Comparison of ENCODE assay signal across 8 cellular contexts in the genomic region with DNA sequence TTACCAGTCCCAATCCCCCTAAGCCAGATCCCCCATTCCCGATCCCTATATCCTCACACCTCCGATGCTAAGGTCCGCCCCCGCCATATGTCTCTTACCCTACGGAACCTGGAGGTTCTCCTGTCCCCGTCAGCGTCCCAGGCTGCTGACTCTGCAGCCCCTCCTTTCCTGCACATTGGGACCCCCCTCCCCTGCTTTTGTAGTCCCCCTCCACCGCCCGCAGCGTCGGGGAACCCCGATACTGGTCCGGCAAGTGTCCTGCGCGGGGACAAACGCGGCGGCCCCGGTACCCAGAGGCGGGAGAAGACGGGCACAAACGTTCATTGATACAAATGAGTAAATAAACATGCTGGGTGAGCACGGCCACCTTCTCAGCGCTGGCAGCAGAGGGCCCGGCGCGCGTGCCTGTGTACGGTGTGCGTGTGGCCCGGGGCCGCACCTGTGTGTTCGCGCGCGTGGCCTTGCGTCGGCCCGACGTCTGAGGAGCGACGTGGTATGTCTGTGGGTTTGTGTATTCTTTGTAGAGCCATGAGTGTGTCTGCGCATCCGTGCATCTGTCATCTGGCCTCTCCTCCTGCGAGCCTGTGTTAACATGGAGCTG.
DNase-seq lines count a peak whose midpoint lies in the region; ATAC-seq and TF ChIP-seq lines count a peak whose summit lies in the region.

No MANE protein-coding gene starts in this region.

- peak overlapping the region in 1 of 2 donors; percentile 4 for H3K27ac ChIP-seq in coronary artery

- no peak for ATAC-seq in HG03175 (IDR thresholded peaks at IDR 0.05; ENCODE audit: unreplicated experiment)
- ATAC-seq in GM19452 (IDR thresholded peaks at IDR 0.05; ENCODE audit: unreplicated experiment), result no peak

- peak overlapping the region; percentile 80 for H3K4me3 ChIP-seq in coronary artery

- no peak for TF ChIP-seq CTCF in coronary artery (IDR thresholded peaks at IDR 0.05)

- peak; percentile 70 for DNase-seq in DMS 273 (lab: John Stamatoyannopoulos, UW; ENCODE audit: unreplicated experiment)
- DNase-seq in NCI-H345 treated with DMSO at 0.1 percent for 48 hours (lab: John Stamatoyannopoulos, UW; ENCODE audit: unreplicated experiment), result peak; percentile 33
- peak; percentile 71 for DNase-seq in coronary artery (ENCODE audit: low spot score)
- DNase-seq in midbrain (lab: John Stamatoyannopoulos, UW), result peak; percentile 34
- DNase-seq in superior temporal gyrus (ENCODE audit: extremely low spot score), result no peak
- no peak for DNase-seq in NOMO-1 (lab: John Stamatoyannopoulos, UW; ENCODE audit: unreplicated experiment in 2 of 2)

Comparison
In these comparisons a context has a peak if more than half of its experiments do, and no peak if none do; other contexts are left out.
1. DNase-seq: peak in DMS 273 (single experiment), NCI-H345 treated with DMSO at 0.1 percent for 48 hours (single experiment), coronary artery (single experiment) and midbrain (single experiment); none in superior temporal gyrus (single experiment) and NOMO-1 (0 of 2).